ENCODE assay signal across 31 cellular contexts in genomic region chr6:73604461-73604860, GRCh38.
"Had no signal": no experiment of that assay in that cellular context is flagged by ENCODE, and none has a peak within 500 bp of the region (broad histone marks: within the 10 kb centered on the region; RNA-seq: fewer than 3 reads in every experiment).

No MANE protein-coding gene starts in this region.

- DNase-seq: activated CD4-positive, alpha-beta T cell treated with anti-CD3 and anti-CD28 coated beads for 36 hours; activated CD4-positive, alpha-beta T cell treated with anti-CD3 and anti-CD28 coated beads, Interleukin-2, amount 10 ng/mL, durations not matched to agents 24 days and 14 days; activated CD4-positive, alpha-beta T cell treated with anti-CD3 and anti-CD28 coated beads, Interleukin-2, amount 50 U/mL, for 4 hours; activated CD4-positive, CD25-positive, alpha-beta regulatory T cell; activated CD4-positive, CD25-positive, alpha-beta regulatory T cell treated with anti-CD3 and anti-CD28 coated beads, Interleukin-2, amount 50 U/mL, for 72 hours; activated CD8-positive, alpha-beta memory T cell treated with anti-CD3 and anti-CD28 coated beads, Interleukin-2, amount 10 ng/mL, durations not matched to agents 7 days and 5 days; activated CD8-positive, alpha-beta memory T cell treated with anti-CD3 and anti-CD28 coated beads, Interleukin-2, amount 50 U/mL, for 48 hours; activated CD8-positive, alpha-beta T cell treated with anti-CD3 and anti-CD28 coated beads for 36 hours; activated effector memory CD4-positive, alpha-beta T cell treated with Interleukin-2 at 50 U/mL for 16 hours; activated gamma-delta T cell treated with Interleukin-2 at 50 U/mL for 16 hours; activated naive CD4-positive, alpha-beta T cell treated with anti-CD3 and anti-CD28 coated beads, Interleukin-2, amount 50 U/mL, for 16 hours; activated naive CD4-positive, alpha-beta T cell treated with Interleukin-2 at 50 U/mL for 16 hours; activated T-cell treated with anti-CD3 and anti-CD28 coated beads for 4 hours; activated T-cell treated with anti-CD3 and anti-CD28 coated beads, Interleukin-2, amount 50 U/mL, for 24 hours; activated T-cell treated with anti-CD3 and anti-CD28 coated beads, Interleukin-2, amount 50 U/mL, for 72 hours; amniotic stem cell; aorta; body of pancreas; caudate nucleus; colonic mucosa; effector CD8-positive, alpha-beta T cell; esophagus squamous epithelium; foreskin melanocyte; heart right ventricle; T-helper 1 cell; T-helper 17 cell; T1000 had no signal

- H3K9me3 ChIP-seq: body of pancreas, colonic mucosa, esophagus squamous epithelium, gastroesophageal sphincter, heart right ventricle had no signal

- H3K4me3 Mint-ChIP-seq: activated CD4-positive, alpha-beta T cell treated with anti-CD3 and anti-CD28 coated beads for 36 hours; activated CD4-positive, alpha-beta T cell treated with anti-CD3 and anti-CD28 coated beads, Interleukin-2, amount 10 ng/mL, durations not matched to agents 24 days and 14 days; activated CD8-positive, alpha-beta memory T cell treated with anti-CD3 and anti-CD28 coated beads, Interleukin-2, amount 10 ng/mL, durations not matched to agents 7 days and 5 days; activated CD8-positive, alpha-beta T cell treated with anti-CD3 and anti-CD28 coated beads for 36 hours; activated naive CD8-positive, alpha-beta T cell; activated T-cell treated with anti-CD3 and anti-CD28 coated beads, Interleukin-2, amount 50 U/mL, for 24 hours; activated T-cell treated with anti-CD3 and anti-CD28 coated beads, Interleukin-2, amount 50 U/mL, for 72 hours; T-helper 17 cell; T-helper 2 cell treated with Interferon-gamma antibody and Interleukin-4, amounts not matched to agents 5 μg/mL and 100 μg/mL, for 36 hours had no signal

- H3K4me1 ChIP-seq: body of pancreas, colonic mucosa, esophagus squamous epithelium had no signal

- H3K27me3 ChIP-seq: body of pancreas, colonic mucosa, esophagus squamous epithelium, gastroesophageal sphincter, heart right ventricle had no signal

- H3K27ac Mint-ChIP-seq: activated CD4-positive, alpha-beta T cell treated with anti-CD3 and anti-CD28 coated beads for 36 hours; activated CD4-positive, alpha-beta T cell treated with anti-CD3 and anti-CD28 coated beads, Interleukin-2, amount 10 ng/mL, durations not matched to agents 24 days and 14 days; activated CD8-positive, alpha-beta memory T cell treated with anti-CD3 and anti-CD28 coated beads, Interleukin-2, amount 10 ng/mL, durations not matched to agents 7 days and 5 days; activated naive CD8-positive, alpha-beta T cell; activated T-cell treated with anti-CD3 and anti-CD28 coated beads, Interleukin-2, amount 50 U/mL, for 24 hours; T-helper 17 cell; T-helper 2 cell treated with Interferon-gamma antibody and Interleukin-4, amounts not matched to agents 5 μg/mL and 100 μg/mL, for 36 hours had no signal

- H3K36me3 ChIP-seq: colonic mucosa had no signal

- H3K27ac ChIP-seq: body of pancreas, colonic mucosa, epithelial cell of prostate, esophagus squamous epithelium, heart right ventricle had no signal

- H3K4me1 Mint-ChIP-seq: activated CD4-positive, alpha-beta T cell treated with anti-CD3 and anti-CD28 coated beads for 36 hours; activated CD4-positive, alpha-beta T cell treated with anti-CD3 and anti-CD28 coated beads, Interleukin-2, amount 10 ng/mL, durations not matched to agents 24 days and 14 days; activated CD8-positive, alpha-beta memory T cell treated with anti-CD3 and anti-CD28 coated beads, Interleukin-2, amount 10 ng/mL, durations not matched to agents 7 days and 5 days; T-helper 17 cell had no signal

- H3K9me3 Mint-ChIP-seq: activated CD4-positive, alpha-beta T cell treated with anti-CD3 and anti-CD28 coated beads, Interleukin-2, amount 10 ng/mL, durations not matched to agents 24 days and 14 days; activated CD8-positive, alpha-beta T cell treated with anti-CD3 and anti-CD28 coated beads for 36 hours; activated T-cell treated with anti-CD3 and anti-CD28 coated beads, Interleukin-2, amount 50 U/mL, for 24 hours; activated T-cell treated with anti-CD3 and anti-CD28 coated beads, Interleukin-2, amount 50 U/mL, for 72 hours; T-helper 2 cell treated with Interferon-gamma antibody and Interleukin-4, amounts not matched to agents 5 μg/mL and 100 μg/mL, for 36 hours had no signal

- H3K27me3 Mint-ChIP-seq: activated CD4-positive, alpha-beta T cell treated with anti-CD3 and anti-CD28 coated beads for 36 hours; activated CD4-positive, alpha-beta T cell treated with anti-CD3 and anti-CD28 coated beads, Interleukin-2, amount 10 ng/mL, durations not matched to agents 24 days and 14 days; activated CD8-positive, alpha-beta memory T cell treated with anti-CD3 and anti-CD28 coated beads, Interleukin-2, amount 10 ng/mL, durations not matched to agents 7 days and 5 days; activated CD8-positive, alpha-beta T cell treated with anti-CD3 and anti-CD28 coated beads for 36 hours; activated naive CD8-positive, alpha-beta T cell; activated T-cell treated with anti-CD3 and anti-CD28 coated beads, Interleukin-2, amount 50 U/mL, for 24 hours; T-helper 17 cell had no signal

- ATAC-seq: activated CD4-positive, alpha-beta T cell treated with anti-CD3 and anti-CD28 coated beads for 36 hours; activated CD8-positive, alpha-beta memory T cell treated with anti-CD3 and anti-CD28 coated beads, Interleukin-2, amount 10 ng/mL, durations not matched to agents 7 days and 5 days; activated CD8-positive, alpha-beta T cell treated with anti-CD3 and anti-CD28 coated beads for 36 hours; activated T-cell treated with anti-CD3 and anti-CD28 coated beads, Interleukin-2, amount 50 U/mL, for 72 hours; body of pancreas; gastroesophageal sphincter; T-helper 17 cell had no signal

- H3K4me3 ChIP-seq: body of pancreas, colonic mucosa, esophagus squamous epithelium, gastroesophageal sphincter, heart right ventricle had no signal
